In the genomic region with DNA sequence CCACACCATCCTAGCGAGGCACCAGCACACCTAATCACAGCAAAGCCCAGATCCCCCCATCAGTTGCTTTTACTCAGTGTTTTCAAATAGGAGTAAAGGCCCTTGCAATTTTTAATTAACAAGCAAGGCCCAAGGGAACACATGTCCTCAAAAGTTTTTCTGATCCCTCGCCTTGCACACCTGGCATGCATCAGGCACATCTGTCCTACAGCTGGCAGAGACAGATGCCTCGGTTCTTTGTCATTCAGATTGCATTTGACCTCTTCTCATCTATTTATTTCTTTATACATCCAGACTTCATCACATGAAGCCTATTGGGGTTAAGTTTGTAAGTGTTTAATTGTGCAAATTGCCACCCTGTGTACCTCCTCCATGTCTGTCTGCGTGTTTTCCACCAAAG, we compare ENCODE assay signal across 19 cellular contexts.
DNase-seq lines count a peak whose midpoint lies in the region; ATAC-seq, FAIRE-seq and TF ChIP-seq lines count a peak whose summit lies in the region.
"Had no signal": no experiment of that assay in that cellular context is flagged by ENCODE, and none has a peak within 500 bp of the region (broad histone marks: within the 10 kb centered on the region; RNA-seq: fewer than 3 reads in every experiment).

No MANE protein-coding gene starts in this region.

- H3K18ac ChIP-seq in IMR-90 (ENCODE audit: low read depth, low read length): peak overlapping the region; percentile 3; the same call in 1 of the 2 replicates

- TF ChIP-seq POLR2A in IMR-90 (IDR thresholded peaks at IDR 0.05; ENCODE audit: low read depth, low read length) (no peak), endothelial cell of umbilical vein (IDR thresholded peaks at IDR 0.05; ENCODE audit: low read depth, low read length) (no peak)

- TF ChIP-seq RAD21 in IMR-90 (IDR thresholded peaks at IDR 0.05; ENCODE audit: low read length): no peak

- FAIRE-seq in endothelial cell of umbilical vein (lab: Jason Lieb, UNC): no peak
- FAIRE-seq: K562 had no signal

- H2BK15ac ChIP-seq in IMR-90 (ENCODE audit: low read depth, low read length): no peak overlapping the region

- H3K9me1 ChIP-seq in IMR-90 (ENCODE audit: insufficient read depth, low read length): peaks cover 3% of the 10 kb centered on the region
- no peaks in the 10 kb centered on the region for H3K9me1 ChIP-seq in endothelial cell of umbilical vein (replicated peaks; ENCODE audit: control insufficient read depth, extremely low read depth, insufficient read depth, low read length)

- no peak overlapping the region for H2AK9ac ChIP-seq in IMR-90 (replicated peaks; ENCODE audit: low read depth, low read length, poor library complexity)

- CTCF ChIA-PET in IMR-90 (lab: Yijun Ruan, JAX): no interaction called here
- CTCF ChIA-PET in endothelial cell of umbilical vein (lab: Charles Lee): no interaction called here

- POLR2A ChIA-PET in IMR-90 (lab: Charles Lee; ENCODE audit: unreplicated experiment): no interaction called here
- POLR2A ChIA-PET in endothelial cell of umbilical vein (lab: Charles Lee): no interaction called here

- H3K27ac ChIP-seq in IMR-90 (ENCODE audit: insufficient read depth, low read length) (no peak overlapping the region), endothelial cell of umbilical vein (ENCODE audit: insufficient read depth, low read depth, low read length) (peak overlapping the region; percentile 88), brain microvascular endothelial cell (no peak overlapping the region)
- H3K27ac ChIP-seq: BLaER1 treated with 17β-estradiol and CSF1 and Interleukin-3, amounts not matched to agents 10 nM and 100 nM; HL-60 had no signal

- H3K4me2 ChIP-seq in IMR-90 (ENCODE audit: low read depth, low read length): no peak overlapping the region
- H3K4me2 ChIP-seq in endothelial cell of umbilical vein (ENCODE audit: insufficient read depth, low read length): no peak overlapping the region
- H3K4me2 ChIP-seq: BLaER1 treated with 17β-estradiol and CSF1 and Interleukin-3, amounts not matched to agents 10 nM and 100 nM had no signal

- intact Hi-C loops in IMR-90 (cut with micrococcal nuclease): no loop called here
- intact Hi-C loops in endothelial cell of umbilical vein (cut with micrococcal nuclease): loop anchor here (2.0 kb wide), 2 partner anchors 55 to 437 kb away; partner anchors contain the start of gene FBXL7

- H3K14ac ChIP-seq in IMR-90 (replicated peaks; ENCODE audit: low read depth, low read length): no peak overlapping the region

- dilution Hi-C loops in IMR-90 (cut with HindIII; ENCODE audit: low sequenced_read_pairs, unreplicated experiment): no loop called here
- dilution Hi-C loops in endothelial cell of umbilical vein (cut with MboI; ENCODE audit: extremely low pct_ligation_motif_present, low sequenced_read_pairs): no loop called here

- peaks cover 19% of the 10 kb centered on the region for H3K4me1 ChIP-seq in IMR-90 (ENCODE audit: control insufficient read depth, insufficient read depth, low read length)
- peaks cover 28% of the 10 kb centered on the region for H3K4me1 ChIP-seq in endothelial cell of umbilical vein (ENCODE audit: control insufficient read depth, extremely low read depth, insufficient read depth, low read length)

- H3K9ac ChIP-seq in IMR-90 (ENCODE audit: low read depth, low read length) (no peak overlapping the region), endothelial cell of umbilical vein (replicated peaks; ENCODE audit: extremely low read depth, insufficient read depth, low read length) (no peak overlapping the region)
- H3K9ac ChIP-seq: BLaER1 treated with 17β-estradiol and CSF1 and Interleukin-3, amounts not matched to agents 10 nM and 100 nM had no signal

- no peaks in the 10 kb centered on the region for H3K27me3 ChIP-seq in IMR-90 (ENCODE audit: control insufficient read depth, insufficient read depth, low read length)
- H3K27me3 ChIP-seq in endothelial cell of umbilical vein (ENCODE audit: control insufficient read depth in 2 of 2, insufficient read depth in 2 of 2, low read length in 2 of 2): no peaks in the 10 kb centered on the region
- no peaks in the 10 kb centered on the region for H3K27me3 ChIP-seq in brain microvascular endothelial cell (replicated peaks)
- H3K27me3 ChIP-seq: BLaER1 treated with 17β-estradiol and CSF1 and Interleukin-3, amounts not matched to agents 10 nM and 100 nM had no signal

- TF ChIP-seq CTCF in AG10803 (conservative IDR thresholded peaks at IDR 0.05; ENCODE audit: low read length) (no peak), IMR-90 (conservative IDR thresholded peaks at IDR 0.05; ENCODE audit: low read depth, low read length) (no peak), endothelial cell of umbilical vein (IDR thresholded peaks at IDR 0.05; ENCODE audit: extremely low read depth in 1 of 2, insufficient read depth in 1 of 2, low read depth in 1 of 2, low read length in 2 of 2) (no peak), fibroblast of mammary gland (conservative IDR thresholded peaks at IDR 0.05; ENCODE audit: control insufficient read depth, insufficient read depth, low read depth, low read length) (no peak), brain microvascular endothelial cell (IDR thresholded peaks at IDR 0.05; ENCODE audit: low read depth, low read length, missing control alignments) (no peak)

- H3K9me3 ChIP-seq in IMR-90 (ENCODE audit: control insufficient read depth, insufficient read depth, low read length) (no peaks in the 10 kb centered on the region), endothelial cell of umbilical vein (replicated peaks; ENCODE audit: control insufficient read depth, insufficient read depth, low read length) (no peaks in the 10 kb centered on the region)

- H4K20me1 ChIP-seq in IMR-90 (ENCODE audit: insufficient read depth, low read length) (no peaks in the 10 kb centered on the region), endothelial cell of umbilical vein (replicated peaks; ENCODE audit: control insufficient read depth, extremely low read depth, insufficient read depth, low read length) (no peaks in the 10 kb centered on the region)
- H4K20me1 ChIP-seq: BLaER1 treated with 17β-estradiol and CSF1 and Interleukin-3, amounts not matched to agents 10 nM and 100 nM had no signal

- H4K91ac ChIP-seq in IMR-90 (ENCODE audit: insufficient read depth, low read depth, low read length): no peak overlapping the region

- no peak overlapping the region for H3K4me3 ChIP-seq in AG10803 (ENCODE audit: low read length)
- H3K4me3 ChIP-seq in IMR-90 (ENCODE audit: insufficient read depth, low read depth, low read length): no peak overlapping the region
- H3K4me3 ChIP-seq in endothelial cell of umbilical vein (replicated peaks in 1 of 3; ENCODE audit: insufficient read depth in 1 of 3, low read depth in 1 of 3, low read length in 3 of 3): no peak overlapping the region
- no peak overlapping the region for H3K4me3 ChIP-seq in fibroblast of mammary gland (ENCODE audit: control insufficient read depth, low read depth, low read length)
- H3K4me3 ChIP-seq in brain microvascular endothelial cell (ENCODE audit: low read depth, low read length): no peak overlapping the region
- H3K4me3 ChIP-seq: BLaER1 treated with 17β-estradiol and CSF1 and Interleukin-3, amounts not matched to agents 10 nM and 100 nM; K562 had no signal

- H3K56ac ChIP-seq in IMR-90 (ENCODE audit: extremely low read depth, insufficient read depth, low read length): no peak overlapping the region

- H4K8ac ChIP-seq in IMR-90 (ENCODE audit: low read depth in 2 of 2, low read length in 2 of 2): no peak overlapping the region

- no peak overlapping the region for H2BK5ac ChIP-seq in IMR-90 (ENCODE audit: low read depth, low read length, poor library complexity, severe bottlenecking)

- H2AFZ ChIP-seq in IMR-90 (replicated peaks; ENCODE audit: low read length, poor library complexity) (no peak overlapping the region), endothelial cell of umbilical vein (ENCODE audit: low read depth, low read length) (no peak overlapping the region)

- no peak overlapping the region for H2AK5ac ChIP-seq in IMR-90 (ENCODE audit: low read depth, low read length)

- H2BK120ac ChIP-seq in IMR-90 (ENCODE audit: low read depth, low read length): no peak overlapping the region

- H3K79me2 ChIP-seq in endothelial cell of umbilical vein (ENCODE audit: control insufficient read depth, insufficient read depth, low read length): no peaks in the 10 kb centered on the region

- 100% methylated on average over 1 of the region's 4 CpGs; no CpG with 5 or more reads in 1 of the 2 experiments for WGBS in IMR-90 (ENCODE audit: extremely low coverage in 2 of 2, insufficient read length in 1 of 2), 2 experiments

- DNase-seq in AG10803 (ENCODE audit: low read depth) (peak; percentile 26), IMR-90 (peak; percentile 13), endothelial cell of umbilical vein (ENCODE audit: low read depth, low spot score) (no peak), fibroblast of mammary gland (ENCODE audit: low read depth) (peak; percentile 29), brain microvascular endothelial cell (no peak), SW 1271 (lab: John Stamatoyannopoulos, UW) (no peak), DMS53 (lab: John Stamatoyannopoulos, UW) (no peak), midbrain (lab: John Stamatoyannopoulos, UW) (no peak)
- DNase-seq: 8988T; Calu3; CD8-positive, alpha-beta T cell; DMS153; DMS79 treated with DMSO at 0.1 percent for 48 hours; GF-D8; GOT3; H7 had no signal

- no peak overlapping the region for H4K5ac ChIP-seq in IMR-90 (ENCODE audit: low read depth, low read length)

- no peak overlapping the region; the same call in 1 of the 2 replicates for H2BK20ac ChIP-seq in IMR-90 (ENCODE audit: low read depth, low read length)

- H3K79me1 ChIP-seq in IMR-90 (ENCODE audit: low read depth in 1 of 2, low read length in 2 of 2): 0 out of 4 replicates have a peak, but pooled peaks cover 0 to 3% of the 10 kb centered on the region in 2 experiments

- peaks cover 8% of the 10 kb centered on the region for H3K36me3 ChIP-seq in IMR-90 (ENCODE audit: control insufficient read depth, insufficient read depth, low read length)
- peaks cover 0 to 8% of the 10 kb centered on the region in 2 experiments for H3K36me3 ChIP-seq in endothelial cell of umbilical vein (ENCODE audit: control insufficient read depth in 2 of 2, extremely low read depth in 1 of 2, insufficient read depth in 2 of 2, low read length in 2 of 2)
- H3K36me3 ChIP-seq in brain microvascular endothelial cell (replicated peaks): peaks cover 4% of the 10 kb centered on the region
- H3K36me3 ChIP-seq: BLaER1 treated with 17β-estradiol and CSF1 and Interleukin-3, amounts not matched to agents 10 nM and 100 nM had no signal

- BruUV-seq in IMR-90 (replicated peaks; lab: Mats Ljungman, UMichigan): no TSS peak
- BruUV-seq in endothelial cell of umbilical vein (replicated peaks; lab: Mats Ljungman, UMichigan): no TSS peak

- H3K23ac ChIP-seq in IMR-90 (ENCODE audit: low read depth, low read length): no peak overlapping the region

- H3K4ac ChIP-seq in IMR-90 (ENCODE audit: low read depth, low read length): no peak overlapping the region; the same call in 1 of the 2 replicates

- no peak for ATAC-seq in IMR-90 (ENCODE audit: low read depth)
- ATAC-seq: CD8-positive, alpha-beta T cell; K562 had no signal

- in situ Hi-C loops in IMR-90 (cut with MboI; ENCODE audit: low sequenced_read_pairs): no loop called here
- in situ Hi-C loops in brain microvascular endothelial cell (cut with HindIII; ENCODE audit: low pct_ligation_motif_present, low sequenced_read_pairs): no loop called here

TF ChIP-seq in endothelial cell of umbilical vein, 7 proteins besides CTCF, POLR2A, EP300 and RAD21 (continues in another document):
- TF ChIP-seq JUN (IDR thresholded peaks at IDR 0.05; ENCODE audit: borderline replicate concordance, insufficient read depth, insufficient read length, low read depth): no peak

Comparison
In these comparisons a context has a peak if more than half of its experiments do, and no peak if none do; other contexts are left out.
1. DNase-seq: peak in AG10803 (single experiment), IMR-90 (single experiment) and fibroblast of mammary gland (single experiment); none in endothelial cell of umbilical vein (single experiment), brain microvascular endothelial cell (single experiment), SW 1271 (0 of 2), DMS53 (single experiment) and midbrain (single experiment).